In genomic region chr15:42175671-42176070, GRCh38 we compare ENCODE assay signal across 1 cellular context.
A peak's percentile ranks its signal among the peaks of the same experiment; 100 is the strongest.
TF ChIP-seq lines count a peak whose summit lies in the region.

No MANE protein-coding gene starts in this region.

TF ChIP-seq in endothelial cell of umbilical vein, 7 proteins besides CTCF, POLR2A, EP300 and RAD21:
- TF ChIP-seq MYC (IDR thresholded peaks at IDR 0.05; ENCODE audit: low read depth, low read length), result no peak
- peak; percentile 36 for TF ChIP-seq GATA2 (IDR thresholded peaks at IDR 0.05; ENCODE audit: insufficient read depth, insufficient read length, low read depth, low read length)
